35 cellular contexts compared by ENCODE assay signal in genomic region chr14:85625925-85626585, GRCh38.
"Had no signal": no experiment of that assay in that cellular context is flagged by ENCODE, and none has a peak within 500 bp of the region (broad histone marks: within the 10 kb centered on the region; RNA-seq: fewer than 3 reads in every experiment).

No MANE protein-coding gene starts in this region.

- H3K36me3 Mint-ChIP-seq: activated CD4-positive, alpha-beta memory T cell treated with anti-CD3 and anti-CD28 coated beads for 36 hours; activated naive CD4-positive, alpha-beta T cell treated with anti-CD3 and anti-CD28 coated beads, Interleukin-2, amount 10 ng/mL, durations not matched to agents 7 days and 5 days; activated naive CD8-positive, alpha-beta T cell treated with anti-CD3 and anti-CD28 coated beads, Interleukin-2, amount 10 ng/mL, durations not matched to agents 7 days and 5 days; stimulated activated naive B cell treated with anti-CD40 and anti-IgM and Interleukin-4, amounts not matched to agents 10 μg/mL and 1 μg/mL and 100 μg/mL, for 72 hours had no signal

- H3K9me3 Mint-ChIP-seq: activated CD4-positive, alpha-beta T cell treated with anti-CD3 and anti-CD28 coated beads, Interleukin-2, amount 10 ng/mL, durations not matched to agents 24 days and 14 days; activated naive CD8-positive, alpha-beta T cell treated with anti-CD3 and anti-CD28 coated beads, Interleukin-2, amount 10 ng/mL, durations not matched to agents 7 days and 5 days; dendritic cell treated with granulocyte-macrophage colony-stimulating factor and Interleukin-4, amounts not matched to agents 40 ng/mL and 50 ng/mL, for 4 days; nephron; T-helper 1 cell treated with Interleukin-12 subunit alpha and Interleukin-12 subunit beta and Interleukin-4 antibody, amounts not matched to agents 30 μg/mL and 1 μg/mL, for 36 hours had no signal

- H3K4me2 ChIP-seq: smooth muscle cell had no signal

- H3K27me3 Mint-ChIP-seq: activated CD4-positive, alpha-beta memory T cell treated with anti-CD3 and anti-CD28 coated beads for 36 hours; activated CD4-positive, alpha-beta T cell treated with anti-CD3 and anti-CD28 coated beads, Interleukin-2, amount 10 ng/mL, durations not matched to agents 24 days and 14 days; activated naive CD4-positive, alpha-beta T cell treated with anti-CD3 and anti-CD28 coated beads, Interleukin-2, amount 10 ng/mL, durations not matched to agents 7 days and 5 days; activated naive CD8-positive, alpha-beta T cell treated with anti-CD3 and anti-CD28 coated beads, Interleukin-2, amount 10 ng/mL, durations not matched to agents 7 days and 5 days; progenitor cell of endocrine pancreas; stimulated activated naive B cell treated with anti-CD40 and anti-IgM and Interleukin-4, amounts not matched to agents 10 μg/mL and 1 μg/mL and 100 μg/mL, for 72 hours had no signal

- H3K4me1 Mint-ChIP-seq: activated CD4-positive, alpha-beta T cell treated with anti-CD3 and anti-CD28 coated beads, Interleukin-2, amount 10 ng/mL, durations not matched to agents 24 days and 14 days; activated naive CD4-positive, alpha-beta T cell treated with anti-CD3 and anti-CD28 coated beads, Interleukin-2, amount 10 ng/mL, durations not matched to agents 7 days and 5 days; activated naive CD8-positive, alpha-beta T cell treated with anti-CD3 and anti-CD28 coated beads, Interleukin-2, amount 10 ng/mL, durations not matched to agents 7 days and 5 days; nephron; stimulated activated naive B cell treated with anti-CD40 and anti-IgM and Interleukin-4, amounts not matched to agents 10 μg/mL and 1 μg/mL and 100 μg/mL, for 72 hours had no signal

- H3K4me3 Mint-ChIP-seq: activated CD4-positive, alpha-beta memory T cell treated with anti-CD3 and anti-CD28 coated beads for 36 hours; activated CD4-positive, alpha-beta T cell treated with anti-CD3 and anti-CD28 coated beads, Interleukin-2, amount 10 ng/mL, durations not matched to agents 24 days and 14 days; activated naive CD4-positive, alpha-beta T cell treated with anti-CD3 and anti-CD28 coated beads, Interleukin-2, amount 10 ng/mL, durations not matched to agents 7 days and 5 days; activated naive CD8-positive, alpha-beta T cell treated with anti-CD3 and anti-CD28 coated beads, Interleukin-2, amount 10 ng/mL, durations not matched to agents 7 days and 5 days; dendritic cell treated with granulocyte-macrophage colony-stimulating factor and Interleukin-4, amounts not matched to agents 40 ng/mL and 50 ng/mL, for 4 days; nephron; stimulated activated naive B cell treated with anti-CD40 and anti-IgM and Interleukin-4, amounts not matched to agents 10 μg/mL and 1 μg/mL and 100 μg/mL, for 72 hours; T-helper 1 cell treated with Interleukin-12 subunit alpha and Interleukin-12 subunit beta and Interleukin-4 antibody, amounts not matched to agents 30 μg/mL and 1 μg/mL, for 36 hours had no signal

- H3K4me3 ChIP-seq: esophagus squamous epithelium, mucosa of descending colon, ovary, smooth muscle cell, stomach, suprapubic skin, tibial artery, upper lobe of right lung had no signal

- ATAC-seq: left cardiac atrium; left ventricle myocardium superior; mucosa of descending colon; sciatic nerve; stimulated activated naive B cell treated with anti-CD40 and anti-IgM and Interleukin-4, amounts not matched to agents 10 μg/mL and 1 μg/mL and 100 μg/mL, for 72 hours; upper lobe of right lung had no signal

- H3K27me3 ChIP-seq: esophagus squamous epithelium, ovary, stomach, suprapubic skin, tibial artery, upper lobe of right lung had no signal

- H3K9me3 ChIP-seq: esophagus squamous epithelium, neutrophil, ovary, suprapubic skin, tibial artery, upper lobe of right lung had no signal

- H3K4me1 ChIP-seq: esophagus squamous epithelium, stomach, suprapubic skin, tibial artery, upper lobe of right lung had no signal

- DNase-seq: activated CD4-positive, alpha-beta memory T cell treated with anti-CD3 and anti-CD28 coated beads for 36 hours; activated CD4-positive, alpha-beta T cell treated with anti-CD3 and anti-CD28 coated beads, Interleukin-2, amount 10 ng/mL, durations not matched to agents 24 days and 14 days; activated CD4-positive, CD25-positive, alpha-beta regulatory T cell treated with anti-CD3 and anti-CD28 coated beads, Interleukin-2, amount 50 U/mL, for 72 hours; activated CD8-positive, alpha-beta memory T cell treated with anti-CD3 and anti-CD28 coated beads, Interleukin-2, amount 50 U/mL, for 4 hours; activated gamma-delta T cell; activated naive CD4-positive, alpha-beta T cell treated with anti-CD3 and anti-CD28 coated beads, Interleukin-2, amount 10 ng/mL, durations not matched to agents 7 days and 5 days; activated naive CD8-positive, alpha-beta T cell treated with anti-CD3 and anti-CD28 coated beads, Interleukin-2, amount 10 ng/mL, durations not matched to agents 7 days and 5 days; activated T-cell treated with anti-CD3 and anti-CD28 coated beads, Interleukin-2, amount 50 U/mL, for 1 hour; amygdala; central memory CD4-positive, alpha-beta T cell; esophagus squamous epithelium; foreskin melanocyte; glutamatergic neuron; islet precursor cell; left cardiac atrium; left ventricle myocardium superior; mucosa of descending colon; ovary; retina; stimulated activated CD4-positive, alpha-beta T cell treated with anti-CD3 and anti-CD28 coated beads, Interleukin-1b, Interleukin-23, amount 100 ng/mL, for 48 hours; stimulated activated naive B cell treated with anti-CD40 and anti-IgM and Interleukin-4, amounts not matched to agents 10 μg/mL and 1 μg/mL and 100 μg/mL, for 72 hours; stomach; SW 1271; T1000; tibial artery; upper lobe of right lung had no signal

- H3K27ac Mint-ChIP-seq: activated CD4-positive, alpha-beta memory T cell treated with anti-CD3 and anti-CD28 coated beads for 36 hours; activated CD4-positive, alpha-beta T cell treated with anti-CD3 and anti-CD28 coated beads, Interleukin-2, amount 10 ng/mL, durations not matched to agents 24 days and 14 days; activated naive CD4-positive, alpha-beta T cell treated with anti-CD3 and anti-CD28 coated beads, Interleukin-2, amount 10 ng/mL, durations not matched to agents 7 days and 5 days; activated naive CD8-positive, alpha-beta T cell treated with anti-CD3 and anti-CD28 coated beads, Interleukin-2, amount 10 ng/mL, durations not matched to agents 7 days and 5 days; dendritic cell treated with granulocyte-macrophage colony-stimulating factor and Interleukin-4, amounts not matched to agents 40 ng/mL and 50 ng/mL, for 4 days; nephron; stimulated activated naive B cell treated with anti-CD40 and anti-IgM and Interleukin-4, amounts not matched to agents 10 μg/mL and 1 μg/mL and 100 μg/mL, for 72 hours; T-helper 1 cell treated with Interleukin-12 subunit alpha and Interleukin-12 subunit beta and Interleukin-4 antibody, amounts not matched to agents 30 μg/mL and 1 μg/mL, for 36 hours had no signal

- H3K36me3 ChIP-seq: neutrophil, ovary, upper lobe of right lung had no signal

- H3K27ac ChIP-seq: epithelial cell of prostate, esophagus squamous epithelium, neutrophil, ovary, stomach, suprapubic skin, tibial artery, upper lobe of right lung had no signal
